In genomic region chr7:15783971-15784693, GRCh38 we compare ENCODE assay signal across 19 cellular contexts.
A peak's percentile ranks its signal among the peaks of the same experiment; 100 is the strongest.
DNase-seq lines count a peak whose midpoint lies in the region; ATAC-seq lines count a peak whose summit lies in the region.
"Had no signal": no experiment of that assay in that cellular context is flagged by ENCODE, and none has a peak within 500 bp of the region (broad histone marks: within the 10 kb centered on the region; RNA-seq: fewer than 3 reads in every experiment).

No MANE protein-coding gene starts in this region.

- H2AK5ac ChIP-seq in neuronal stem cell (ENCODE audit: low read depth, low read length) = no peak overlapping the region

- H3K36me3 ChIP-seq in neuronal stem cell (replicated peaks in 1 of 2; ENCODE audit: control insufficient read depth in 2 of 2, insufficient read depth in 2 of 2, low read length in 2 of 2) = no peaks in the 10 kb centered on the region
- H3K36me3 ChIP-seq: gastrocnemius medialis, upper lobe of left lung had no signal

- H2BK12ac ChIP-seq in neuronal stem cell (ENCODE audit: low read length) = no peak overlapping the region

- H3K9me3 ChIP-seq in neuronal stem cell (replicated peaks in 1 of 2; ENCODE audit: control insufficient read depth in 2 of 2, insufficient read depth in 1 of 2, low read depth in 1 of 2, low read length in 2 of 2) = no peaks in the 10 kb centered on the region
- H3K9me3 ChIP-seq: gastrocnemius medialis, upper lobe of left lung had no signal

- no peak overlapping the region for H3K27ac ChIP-seq in neuronal stem cell (replicated peaks; ENCODE audit: low read length)
- H3K27ac ChIP-seq: gastrocnemius medialis, upper lobe of left lung had no signal

- no CpG with 5 or more reads among the region's 1 CpG for WGBS in neuronal stem cell (ENCODE audit: extremely low coverage in 2 of 2, insufficient read length in 2 of 2, insufficient replicate concordance in 1 of 2), 2 donors

- H2BK5ac ChIP-seq in neuronal stem cell (ENCODE audit: low read length) = no peak overlapping the region

- no peak overlapping the region for H2BK15ac ChIP-seq in neuronal stem cell (ENCODE audit: low read length)

- H3K23ac ChIP-seq in neuronal stem cell (ENCODE audit: low read depth, low read length, poor library complexity) = no peak overlapping the region

- ATAC-seq in left ventricle myocardium superior (peak; percentile 53), HG03457 (IDR thresholded peaks at IDR 0.05; ENCODE audit: unreplicated experiment) (no peak), GM19023 (IDR thresholded peaks at IDR 0.05; ENCODE audit: unreplicated experiment) (no peak)
- ATAC-seq: gastrocnemius medialis, HepG2, left lobe of liver, Panc1, T-helper 17 cell had no signal

- no peak overlapping the region for H4K8ac ChIP-seq in neuronal stem cell (ENCODE audit: low read depth, low read length)

- no peak overlapping the region for H3K14ac ChIP-seq in neuronal stem cell (ENCODE audit: low read length)

- peak overlapping the region; percentile 41 for H2AFZ ChIP-seq in neuronal stem cell (ENCODE audit: low read length)

- H4K91ac ChIP-seq in neuronal stem cell (ENCODE audit: low read depth, low read length, poor library complexity) = no peak overlapping the region

- DNase-seq in COLO829 (ENCODE audit: low spot score) = peak; percentile 50
- DNase-seq in amygdala (lab: John Stamatoyannopoulos, UW) = peak in 38 of 56 donors; percentile 2 to 68 (median 20)
- DNase-seq in left ventricle myocardium superior = no peak
- DNase-seq in neuronal stem cell (ENCODE audit: low spot score) = no peak
- no peak for DNase-seq in kidney glomerular epithelial cell (lab: John Stamatoyannopoulos, UW)
- DNase-seq in T-helper 1 cell = no peak
- DNase-seq: activated CD4-positive, alpha-beta T cell treated with anti-CD3 and anti-CD28 coated beads for 48 hours; aorta; effector memory CD4-positive, alpha-beta T cell; gastrocnemius medialis; NCI-H1105; occipital lobe; T-helper 17 cell; upper lobe of left lung had no signal

- intact Hi-C loops in left ventricle myocardium superior (cut with micrococcal nuclease) = no loop called here

- H3K79me1 ChIP-seq in neuronal stem cell (ENCODE audit: low read depth, low read length) = peaks cover 1% of the 10 kb centered on the region

- H3K4me3 ChIP-seq in neuronal stem cell (ENCODE audit: low read length in 2 of 2) = no peak overlapping the region
- H3K4me3 ChIP-seq: gastrocnemius medialis, upper lobe of left lung had no signal

- no peak overlapping the region for H3K4me2 ChIP-seq in neuronal stem cell (ENCODE audit: insufficient read depth, low read length, poor library complexity, severe bottlenecking)

- peak overlapping the region; percentile 19 for H3K18ac ChIP-seq in neuronal stem cell (ENCODE audit: low read length)

- H3K9ac ChIP-seq in neuronal stem cell (ENCODE audit: low read depth, low read length, poor library complexity) = no peak overlapping the region

- H3K4ac ChIP-seq in neuronal stem cell (ENCODE audit: low read length) = no peak overlapping the region

- H3K27me3 ChIP-seq in neuronal stem cell (ENCODE audit: control insufficient read depth in 3 of 3, insufficient read depth in 3 of 3, low read depth in 1 of 3, low read length in 3 of 3) = no peaks in the 10 kb centered on the region
- H3K27me3 ChIP-seq: gastrocnemius medialis, upper lobe of left lung had no signal

- no peak overlapping the region for H2BK120ac ChIP-seq in neuronal stem cell (ENCODE audit: low read depth, low read length)

- peaks cover 2 to 6% of the 10 kb centered on the region in 2 donors for H3K4me1 ChIP-seq in neuronal stem cell (ENCODE audit: control insufficient read depth in 2 of 2, insufficient read depth in 1 of 2, low read depth in 1 of 2, low read length in 2 of 2)
- H3K4me1 ChIP-seq: gastrocnemius medialis, upper lobe of left lung had no signal

Comparison
In these comparisons a context has a peak if more than half of its experiments do, and no peak if none do; other contexts are left out.
1. DNase-seq: peak in COLO829 (single experiment) and amygdala (38 of 56); none in left ventricle myocardium superior (single experiment), neuronal stem cell (single experiment), kidney glomerular epithelial cell (single experiment) and T-helper 1 cell (0 of 5).